Comparison of ENCODE assay signal across 12 cellular contexts in genomic region chr9:134846699-134847098, GRCh38. TPM values are rescaled to one million over a fixed set of nuclear protein-coding genes. Genes with fewer than 3 reads are reported as not detected.
"Had no signal": no experiment of that assay in that cellular context is flagged by ENCODE, and none has a peak within 500 bp of the region (broad histone marks: within the 10 kb centered on the region; RNA-seq: fewer than 3 reads in every experiment).

No MANE protein-coding gene starts in this region.

- H3K4me2 ChIP-seq: GM23338 had no signal

- FAIRE-seq: H1, H54 had no signal

- H3K36me3 ChIP-seq: HAP-1 had no signal

- H3K27ac ChIP-seq: GM23248 had no signal

- H3K4me3 ChIP-seq: GM23248, GM23338, HAP-1 had no signal

- H3K4me1 ChIP-seq: HAP-1 had no signal

- H3K9ac ChIP-seq: GM23248 had no signal

- H3K9me3 ChIP-seq: HAP-1 had no signal

- H2AFZ ChIP-seq: GM23248, GM23338 had no signal

- ATAC-seq: GM23338, HCT116 had no signal

- DNase-seq: GM23248, GOT3, H7, H9, HCEC 1CT, HFFc6 had no signal

RNA-seq across cellular contexts. Expression of gene FCN2, which starts 33.9 kb away (rescaled TPM):
- total RNA-seq: GM23248, GM23338, H1, H4, H7, H9, HFFc6 had no signal
- polyA plus RNA-seq: GM23248, GM23338, H1 had no signal
